1 cellular context compared by ENCODE assay signal in the genomic region with DNA sequence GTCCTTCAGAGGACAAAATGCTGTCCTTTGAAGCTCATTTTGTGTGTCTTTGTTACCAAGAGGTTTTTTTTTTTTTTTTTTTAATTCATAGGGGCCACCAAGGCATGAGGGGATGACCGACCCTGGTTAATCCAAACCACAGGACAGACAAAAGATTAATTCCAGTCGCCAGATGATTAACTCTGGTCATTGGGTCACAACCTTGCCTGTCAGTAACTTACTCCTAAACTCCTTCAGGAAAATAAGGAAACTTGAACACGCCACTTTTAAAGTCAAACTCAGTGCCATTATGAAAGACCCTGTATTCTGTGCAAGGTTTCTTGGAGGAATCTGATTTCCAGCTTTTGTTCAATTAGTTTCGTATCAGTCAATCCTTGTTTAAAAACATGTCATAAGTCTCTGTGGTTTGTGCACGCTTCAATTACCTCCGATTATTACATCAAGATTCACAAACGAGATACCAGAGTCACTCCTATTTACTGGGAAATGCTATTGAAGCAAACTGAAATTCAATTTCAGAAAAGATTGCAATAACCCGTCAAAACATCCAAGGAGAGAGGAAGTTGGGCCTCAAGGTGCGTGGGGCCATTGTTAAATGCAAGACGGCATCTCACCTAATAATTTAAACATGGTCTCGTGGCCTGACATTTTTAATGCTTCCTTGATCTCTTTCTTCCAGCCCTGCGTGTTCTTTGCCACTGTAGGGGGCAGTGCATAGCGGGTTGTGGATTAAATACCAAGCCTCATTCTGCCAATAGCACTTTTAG.
TF ChIP-seq lines count a peak whose summit lies in the region.

No MANE protein-coding gene starts in this region.

TF ChIP-seq in HepG2, 621 proteins besides CTCF, POLR2A, EP300 and RAD21:
- TF ChIP-seq, protein P1, sequence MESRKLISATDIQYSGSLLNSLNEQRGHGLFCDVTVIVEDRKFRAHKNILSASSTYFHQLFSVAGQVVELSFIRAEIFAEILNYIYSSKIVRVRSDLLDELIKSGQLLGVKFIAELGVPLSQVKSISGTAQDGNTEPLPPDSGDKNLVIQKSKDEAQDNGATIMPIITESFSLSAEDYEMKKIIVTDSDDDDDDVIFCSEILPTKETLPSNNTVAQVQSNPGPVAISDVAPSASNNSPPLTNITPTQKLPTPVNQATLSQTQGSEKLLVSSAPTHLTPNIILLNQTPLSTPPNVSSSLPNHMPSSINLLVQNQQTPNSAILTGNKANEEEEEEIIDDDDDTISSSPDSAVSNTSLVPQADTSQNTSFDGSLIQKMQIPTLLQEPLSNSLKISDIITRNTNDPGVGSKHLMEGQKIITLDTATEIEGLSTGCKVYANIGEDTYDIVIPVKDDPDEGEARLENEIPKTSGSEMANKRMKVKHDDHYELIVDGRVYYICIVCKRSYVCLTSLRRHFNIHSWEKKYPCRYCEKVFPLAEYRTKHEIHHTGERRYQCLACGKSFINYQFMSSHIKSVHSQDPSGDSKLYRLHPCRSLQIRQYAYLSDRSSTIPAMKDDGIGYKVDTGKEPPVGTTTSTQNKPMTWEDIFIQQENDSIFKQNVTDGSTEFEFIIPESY (CRISPR knock-in tag; IDR thresholded peaks at IDR 0.05), result peak; percentile 84
- no peak for TF ChIP-seq CENPX (CRISPR knock-in tag; IDR thresholded peaks at IDR 0.05)
TF ChIP-seq in HepG2: peak in this region for 1.
